In the genomic region with DNA sequence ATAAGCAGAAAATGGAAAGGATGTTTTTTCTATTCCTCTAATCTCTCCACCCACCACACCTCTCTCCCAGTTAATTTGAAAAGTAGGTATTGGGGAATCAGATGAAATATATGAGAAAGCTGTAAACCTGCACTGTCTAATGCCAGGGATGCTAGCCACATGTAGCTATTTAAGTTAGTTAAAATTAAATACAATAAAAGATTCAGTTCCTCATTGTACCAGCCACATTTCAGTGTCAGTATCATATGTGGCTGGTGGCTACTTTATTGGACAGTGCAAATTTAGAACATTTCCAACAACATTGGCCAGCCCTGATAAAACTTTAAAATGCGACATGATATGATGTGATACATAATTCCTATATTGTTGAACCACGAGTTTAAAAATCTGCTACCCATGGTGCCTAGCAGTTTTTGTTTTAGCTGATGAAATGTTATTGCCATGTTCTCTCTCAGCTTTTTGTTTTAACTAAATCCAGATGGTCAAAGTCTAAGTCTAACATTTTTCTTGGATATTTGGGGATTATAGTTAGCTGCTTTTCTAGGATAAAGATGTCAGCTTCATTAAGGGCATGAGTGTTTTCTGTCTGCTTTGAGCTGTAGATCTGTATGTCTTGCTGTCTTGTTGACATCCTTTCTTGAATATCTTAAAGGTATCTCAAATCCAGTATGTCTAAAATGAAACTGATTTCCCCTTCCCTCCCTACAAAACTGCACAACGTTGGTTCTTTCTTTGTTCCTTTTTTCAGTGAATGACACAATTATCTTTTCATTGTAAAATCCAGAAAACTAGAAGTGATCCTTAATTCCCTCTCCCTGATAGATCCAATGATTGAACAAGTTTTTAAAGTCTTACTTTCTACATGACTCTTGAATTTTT, we compare ENCODE assay signal across 8 cellular contexts. TPM values are rescaled to one million over a fixed set of nuclear protein-coding genes. Genes with fewer than 3 reads are reported as not detected.
DNase-seq lines count a peak whose midpoint lies in the region; ATAC-seq, FAIRE-seq and TF ChIP-seq lines count a peak whose summit lies in the region.
"Had no signal": no experiment of that assay in that cellular context is flagged by ENCODE, and none has a peak within 500 bp of the region (broad histone marks: within the 10 kb centered on the region; RNA-seq: fewer than 3 reads in every experiment).

No MANE protein-coding gene starts in this region.

- H3K36me3 Mint-ChIP-seq in activated CD8-positive, alpha-beta T cell treated with anti-CD3 and anti-CD28 coated beads for 36 hours (ENCODE audit: low read depth): peaks cover 3% of the 10 kb centered on the region
- peaks cover 0 to 3% of the 10 kb centered on the region in 2 donors for H3K36me3 Mint-ChIP-seq in naive B cell

- DNase-seq in D721Med (ENCODE audit: insufficient read length, low spot score): no peak
- DNase-seq in activated CD8-positive, alpha-beta T cell treated with anti-CD3 and anti-CD28 coated beads for 36 hours: no peak
- DNase-seq in naive B cell: no peak
- no peak for DNase-seq in SW480 (ENCODE audit: low spot score)
- DNase-seq in GM10266 (ENCODE audit: extremely low spot score): no peak
- DNase-seq: RPMI8226 had no signal

- H3K9me3 Mint-ChIP-seq in activated CD8-positive, alpha-beta T cell treated with anti-CD3 and anti-CD28 coated beads for 36 hours: no peaks in the 10 kb centered on the region
- no peaks in the 10 kb centered on the region for H3K9me3 Mint-ChIP-seq in naive B cell

- FAIRE-seq in D721Med (lab: Jason Lieb, UNC): peak; percentile 99

- peak; percentile 53 for ATAC-seq in GM21367 (IDR thresholded peaks at IDR 0.05; ENCODE audit: unreplicated experiment)
- no peak for ATAC-seq in activated CD8-positive, alpha-beta T cell treated with anti-CD3 and anti-CD28 coated beads for 36 hours
- ATAC-seq in naive B cell (ENCODE audit: low read depth in 2 of 2): peak; percentile 73 to 84
- ATAC-seq in GM21528 (IDR thresholded peaks at IDR 0.05; ENCODE audit: low FRiP score, unreplicated experiment): no peak

- peaks cover 40% of the 10 kb centered on the region for H3K4me1 Mint-ChIP-seq in activated CD8-positive, alpha-beta T cell treated with anti-CD3 and anti-CD28 coated beads for 36 hours (ENCODE audit: low read depth)
- peaks cover 31 to 60% (median 41%) of the 10 kb centered on the region in 3 donors for H3K4me1 Mint-ChIP-seq in naive B cell

- CTCF ChIA-PET in activated CD8-positive, alpha-beta T cell treated with anti-CD3 and anti-CD28 coated beads for 36 hours (lab: Charles Lee): interaction anchor here (0.7 kb wide), 1 partner anchor 64 kb away, joined by 3 read pairs; no protein-coding TSS in a partner anchor

- no peak for TF ChIP-seq CTCF in D721Med (IDR thresholded peaks at IDR 0.05; ENCODE audit: insufficient read depth, missing control alignments)
- no peak for TF ChIP-seq CTCF in activated CD8-positive, alpha-beta T cell treated with anti-CD3 and anti-CD28 coated beads for 36 hours (IDR thresholded peaks at IDR 0.05)
- no peak for TF ChIP-seq CTCF in GM10266 (IDR thresholded peaks at IDR 0.05; ENCODE audit: control insufficient read depth, insufficient read depth, low read depth, missing control alignments)

- intact Hi-C loops in activated CD8-positive, alpha-beta T cell treated with anti-CD3 and anti-CD28 coated beads for 36 hours (cut with micrococcal nuclease): no loop called here

- POLR2A ChIA-PET in activated CD8-positive, alpha-beta T cell treated with anti-CD3 and anti-CD28 coated beads for 36 hours (lab: Charles Lee): interaction anchor here (0.6 kb wide), 1 partner anchor 15 kb away, joined by 3 read pairs; no protein-coding TSS in a partner anchor

- no peaks in the 10 kb centered on the region for H3K27me3 Mint-ChIP-seq in activated CD8-positive, alpha-beta T cell treated with anti-CD3 and anti-CD28 coated beads for 36 hours
- no peaks in the 10 kb centered on the region for H3K27me3 Mint-ChIP-seq in naive B cell

- H3K27ac Mint-ChIP-seq in activated CD8-positive, alpha-beta T cell treated with anti-CD3 and anti-CD28 coated beads for 36 hours: peak overlapping the region; percentile 11
- H3K27ac Mint-ChIP-seq in naive B cell: peak overlapping the region; percentile 16 to 93 (median 74)

- H3K4me3 Mint-ChIP-seq in activated CD8-positive, alpha-beta T cell treated with anti-CD3 and anti-CD28 coated beads for 36 hours: no peak overlapping the region
- peak overlapping the region in 6 of 8 donors; percentile 10 to 60 (median 34) for H3K4me3 Mint-ChIP-seq in naive B cell

RNA-seq across cellular contexts. Expression of gene ARFIP1, which starts 6.1 kb away (rescaled TPM):
- 1 to 10 TPM; 7.2 to 8.9 TPM for total RNA-seq in activated CD8-positive, alpha-beta T cell treated with anti-CD3 and anti-CD28 coated beads for 36 hours
- 10 to 100 TPM; 21.4 to 32.7 (median 27.8) TPM for polyA plus RNA-seq in naive B cell (ENCODE audit: low read depth in 6 of 6)

RNA-seq across cellular contexts. Expression of gene TIGD4, which starts 6.3 kb away (rescaled TPM):
- total RNA-seq in activated CD8-positive, alpha-beta T cell treated with anti-CD3 and anti-CD28 coated beads for 36 hours: under 1 TPM; 0.27 to 0.47 TPM
- under 1 TPM in 3 of 6 donors, not detected in 3; 0.09 to 0.13 (median 0.12) TPM for polyA plus RNA-seq in naive B cell (ENCODE audit: low read depth in 6 of 6)

Comparison
In these comparisons a context has a peak if more than half of its experiments do, and no peak if none do; other contexts are left out.
1. ATAC-seq: peak in GM21367 (single experiment) and naive B cell (2 of 2); none in activated CD8-positive, alpha-beta T cell treated with anti-CD3 and anti-CD28 coated beads for 36 hours (single experiment) and GM21528 (single experiment).